2 cellular contexts compared by ENCODE assay signal in genomic region chr10:61138728-61139127, GRCh38.
TF ChIP-seq lines count a peak whose summit lies in the region.

No MANE protein-coding gene starts in this region.

TF ChIP-seq in IMR-90, 13 proteins besides CTCF, POLR2A, EP300 and RAD21:
- no peak for TF ChIP-seq BHLHE40 (IDR thresholded peaks at IDR 0.05; ENCODE audit: low read depth, low read length)
- no peak for TF ChIP-seq MXI1 (IDR thresholded peaks at IDR 0.05; ENCODE audit: borderline replicate concordance, low read depth, low read length)
- no peak for TF ChIP-seq SMC3 (IDR thresholded peaks at IDR 0.05; ENCODE audit: low read depth, low read length)
- no peak for TF ChIP-seq RCOR1 (IDR thresholded peaks at IDR 0.05; ENCODE audit: insufficient replicate concordance, low read length)
- TF ChIP-seq FOS (IDR thresholded peaks at IDR 0.05; ENCODE audit: low read depth, low read length), result no peak
- TF ChIP-seq, protein P1, sequence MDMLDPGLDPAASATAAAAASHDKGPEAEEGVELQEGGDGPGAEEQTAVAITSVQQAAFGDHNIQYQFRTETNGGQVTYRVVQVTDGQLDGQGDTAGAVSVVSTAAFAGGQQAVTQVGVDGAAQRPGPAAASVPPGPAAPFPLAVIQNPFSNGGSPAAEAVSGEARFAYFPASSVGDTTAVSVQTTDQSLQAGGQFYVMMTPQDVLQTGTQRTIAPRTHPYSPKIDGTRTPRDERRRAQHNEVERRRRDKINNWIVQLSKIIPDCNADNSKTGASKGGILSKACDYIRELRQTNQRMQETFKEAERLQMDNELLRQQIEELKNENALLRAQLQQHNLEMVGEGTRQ (IDR thresholded peaks at IDR 0.05; ENCODE audit: low read depth, low read length), result no peak
- TF ChIP-seq NFE2L2 (IDR thresholded peaks at IDR 0.05; ENCODE audit: low read depth, low read length), result no peak
- no peak for TF ChIP-seq RFX5 (IDR thresholded peaks at IDR 0.05; ENCODE audit: low read depth, low read length)
- TF ChIP-seq CEBPB (IDR thresholded peaks at IDR 0.05; ENCODE audit: low read depth, low read length), result no peak
- TF ChIP-seq MAZ (IDR thresholded peaks at IDR 0.05; ENCODE audit: borderline replicate concordance, low read depth, low read length), result no peak
- TF ChIP-seq MAFK (IDR thresholded peaks at IDR 0.05; ENCODE audit: low read depth, low read length), result no peak
- no peak for TF ChIP-seq CHD1 (IDR thresholded peaks at IDR 0.05; ENCODE audit: low read depth, low read length)
- TF ChIP-seq, protein P2, sequence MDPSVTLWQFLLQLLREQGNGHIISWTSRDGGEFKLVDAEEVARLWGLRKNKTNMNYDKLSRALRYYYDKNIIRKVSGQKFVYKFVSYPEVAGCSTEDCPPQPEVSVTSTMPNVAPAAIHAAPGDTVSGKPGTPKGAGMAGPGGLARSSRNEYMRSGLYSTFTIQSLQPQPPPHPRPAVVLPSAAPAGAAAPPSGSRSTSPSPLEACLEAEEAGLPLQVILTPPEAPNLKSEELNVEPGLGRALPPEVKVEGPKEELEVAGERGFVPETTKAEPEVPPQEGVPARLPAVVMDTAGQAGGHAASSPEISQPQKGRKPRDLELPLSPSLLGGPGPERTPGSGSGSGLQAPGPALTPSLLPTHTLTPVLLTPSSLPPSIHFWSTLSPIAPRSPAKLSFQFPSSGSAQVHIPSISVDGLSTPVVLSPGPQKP (IDR thresholded peaks at IDR 0.05; ENCODE audit: borderline replicate concordance, low read depth, low read length), result no peak

TF ChIP-seq in H1, 55 proteins besides CTCF, POLR2A, EP300 and RAD21:
- TF ChIP-seq EZH2 (IDR thresholded peaks at IDR 0.05; ENCODE audit: low read depth, low read length, severe bottlenecking), result no peak
- no peak for TF ChIP-seq NANOG (IDR thresholded peaks at IDR 0.05; ENCODE audit: insufficient read depth, low read depth, low read length, poor library complexity, severe bottlenecking)
- TF ChIP-seq HDAC2 (IDR thresholded peaks at IDR 0.05; ENCODE audit: borderline replicate concordance in 1 of 2, low read depth in 2 of 2, low read length in 2 of 2), result no peak
- TF ChIP-seq SP1 (IDR thresholded peaks at IDR 0.05; ENCODE audit: low read depth, low read length), result no peak
- TF ChIP-seq GABPA (IDR thresholded peaks at IDR 0.05; ENCODE audit: borderline replicate concordance, insufficient read depth, low read length), result no peak
- TF ChIP-seq, protein P3, sequence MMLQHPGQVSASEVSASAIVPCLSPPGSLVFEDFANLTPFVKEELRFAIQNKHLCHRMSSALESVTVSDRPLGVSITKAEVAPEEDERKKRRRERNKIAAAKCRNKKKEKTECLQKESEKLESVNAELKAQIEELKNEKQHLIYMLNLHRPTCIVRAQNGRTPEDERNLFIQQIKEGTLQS (IDR thresholded peaks at IDR 0.05; ENCODE audit: insufficient read depth, low read depth, low read length), result no peak
- TF ChIP-seq SP2 (IDR thresholded peaks at IDR 0.05; ENCODE audit: low read length), result no peak
- no peak for TF ChIP-seq SP4 (IDR thresholded peaks at IDR 0.05; ENCODE audit: low read length)
- TF ChIP-seq JUN (IDR thresholded peaks at IDR 0.05; ENCODE audit: low read depth, low read length), result no peak
